In genomic region chr3:100973594-100973993, GRCh38 we compare ENCODE assay signal across 21 cellular contexts. TPM values are rescaled to one million over a fixed set of nuclear protein-coding genes. Genes with fewer than 3 reads are reported as not detected.
"Had no signal": no experiment of that assay in that cellular context is flagged by ENCODE, and none has a peak within 500 bp of the region (broad histone marks: within the 10 kb centered on the region; RNA-seq: fewer than 3 reads in every experiment).

No MANE protein-coding gene starts in this region.

- H3K4me3 Mint-ChIP-seq: dendritic cell treated with granulocyte-macrophage colony-stimulating factor and Interleukin-4, amounts not matched to agents 40 ng/mL and 50 ng/mL, for 4 days; effector memory CD8-positive, alpha-beta T cell; naive thymus-derived CD4-positive, alpha-beta T cell; nephron progenitor cell; stimulated activated naive B cell treated with anti-CD40 and anti-IgM and Interleukin-4, amounts not matched to agents 10 μg/mL and 1 μg/mL and 100 μg/mL, for 72 hours; stimulated activated naive CD8-positive, alpha-beta T cell treated with anti-CD3 and anti-CD28 coated beads, Interleukin-15, amount 100 ng/mL, for 72 hours had no signal

- H3K27ac ChIP-seq: heart right ventricle, left lung, lower lobe of right lung, spleen had no signal

- H3K4me3 ChIP-seq: heart right ventricle, left lung, lower lobe of right lung, spleen had no signal

- H3K27me3 ChIP-seq: heart right ventricle, left lung, spleen had no signal

- H3K4me1 ChIP-seq: left lung, spleen had no signal

- H3K9me3 ChIP-seq: lower lobe of right lung, spleen had no signal

- H3K36me3 Mint-ChIP-seq: naive thymus-derived CD4-positive, alpha-beta T cell; stimulated activated naive B cell treated with anti-CD40 and anti-IgM and Interleukin-4, amounts not matched to agents 10 μg/mL and 1 μg/mL and 100 μg/mL, for 72 hours had no signal

- DNase-seq: cerebellar nuclear complex; effector memory CD8-positive, alpha-beta T cell; heart right ventricle; hypothalamus; islet precursor cell; left lung; lower lobe of right lung; mesendoderm; naive thymus-derived CD4-positive, alpha-beta T cell; nephron progenitor cell; posterior cingulate gyrus; spleen; stimulated activated CD4-positive, alpha-beta T cell treated with anti-CD3 and anti-CD28 coated beads, Interleukin-15, amount 100 ng/mL, for 24 hours; stimulated activated CD4-positive, alpha-beta T cell treated with anti-CD3 and anti-CD28 coated beads, Interleukin-1b, Interleukin-23, amount 100 ng/mL, for 48 hours; stimulated activated CD4-positive, alpha-beta T cell treated with anti-CD3 and anti-CD28 coated beads, Interleukin-4, amount 100 ng/mL, for 4 hours; stimulated activated naive B cell treated with anti-CD40 and anti-IgM and Interleukin-4, amounts not matched to agents 10 μg/mL and 1 μg/mL and 100 μg/mL, for 72 hours; stimulated activated naive CD8-positive, alpha-beta T cell treated with anti-CD3 and anti-CD28 coated beads, Interleukin-15, amount 100 ng/mL, for 72 hours; substantia nigra; trophoblast cell had no signal

- H3K36me3 ChIP-seq: heart right ventricle, left lung, lower lobe of right lung, spleen had no signal

- H3K4me1 Mint-ChIP-seq: naive thymus-derived CD4-positive, alpha-beta T cell; nephron progenitor cell; stimulated activated naive B cell treated with anti-CD40 and anti-IgM and Interleukin-4, amounts not matched to agents 10 μg/mL and 1 μg/mL and 100 μg/mL, for 72 hours; stimulated activated naive CD8-positive, alpha-beta T cell treated with anti-CD3 and anti-CD28 coated beads, Interleukin-15, amount 100 ng/mL, for 72 hours had no signal

- ATAC-seq: effector memory CD8-positive, alpha-beta T cell; heart right ventricle; naive thymus-derived CD4-positive, alpha-beta T cell; sciatic nerve; stimulated activated naive B cell treated with anti-CD40 and anti-IgM and Interleukin-4, amounts not matched to agents 10 μg/mL and 1 μg/mL and 100 μg/mL, for 72 hours; stimulated activated naive CD8-positive, alpha-beta T cell treated with anti-CD3 and anti-CD28 coated beads, Interleukin-15, amount 100 ng/mL, for 72 hours had no signal

- H3K27ac Mint-ChIP-seq: dendritic cell treated with granulocyte-macrophage colony-stimulating factor and Interleukin-4, amounts not matched to agents 40 ng/mL and 50 ng/mL, for 4 days; effector memory CD8-positive, alpha-beta T cell; naive thymus-derived CD4-positive, alpha-beta T cell; nephron progenitor cell; stimulated activated naive B cell treated with anti-CD40 and anti-IgM and Interleukin-4, amounts not matched to agents 10 μg/mL and 1 μg/mL and 100 μg/mL, for 72 hours; stimulated activated naive CD8-positive, alpha-beta T cell treated with anti-CD3 and anti-CD28 coated beads, Interleukin-15, amount 100 ng/mL, for 72 hours had no signal

- H3K27me3 Mint-ChIP-seq: dendritic cell treated with granulocyte-macrophage colony-stimulating factor and Interleukin-4, amounts not matched to agents 40 ng/mL and 50 ng/mL, for 4 days; effector memory CD8-positive, alpha-beta T cell; stimulated activated naive B cell treated with anti-CD40 and anti-IgM and Interleukin-4, amounts not matched to agents 10 μg/mL and 1 μg/mL and 100 μg/mL, for 72 hours had no signal

RNA-seq across cellular contexts. Expression of gene ABI3BP, which starts 19.6 kb away (rescaled TPM):
- total RNA-seq: naive thymus-derived CD4-positive, alpha-beta T cell had no signal
- polyA plus RNA-seq: naive thymus-derived CD4-positive, alpha-beta T cell had no signal
